ENCODE assay signal across 13 cellular contexts in the genomic region with DNA sequence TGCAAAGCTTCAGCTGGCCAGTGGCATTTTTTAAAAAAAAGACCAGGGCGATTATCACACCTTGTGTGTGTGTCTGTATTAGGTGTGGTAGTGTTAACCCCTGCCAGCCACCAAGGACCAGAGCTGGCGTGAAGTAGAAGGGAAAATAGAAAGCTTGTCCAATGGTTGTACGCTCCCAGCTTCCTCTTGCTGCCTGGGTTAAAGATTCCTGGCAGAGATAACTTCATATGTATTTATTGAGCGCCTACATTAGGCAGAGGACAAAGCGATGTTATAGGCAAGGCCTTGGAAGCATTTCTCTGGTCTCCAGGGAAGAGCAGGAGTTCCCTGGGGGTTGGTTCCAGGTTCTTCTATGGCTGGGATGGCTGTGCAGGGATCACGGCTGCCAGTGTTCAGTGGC. TPM values are rescaled to one million over a fixed set of nuclear protein-coding genes. Genes with fewer than 3 reads are reported as not detected.
DNase-seq lines count a peak whose midpoint lies in the region; ATAC-seq, FAIRE-seq and TF ChIP-seq lines count a peak whose summit lies in the region.
"Had no signal": no experiment of that assay in that cellular context is flagged by ENCODE, and none has a peak within 500 bp of the region (broad histone marks: within the 10 kb centered on the region; RNA-seq: fewer than 3 reads in every experiment).

No MANE protein-coding gene starts in this region.

- TF ChIP-seq CTCF in BJ (IDR thresholded peaks at IDR 0.05; ENCODE audit: insufficient read depth, low read depth, low read length) (no peak), RWPE1 (conservative IDR thresholded peaks at IDR 0.05; ENCODE audit: low read depth) (no peak), keratinocyte (optimal IDR thresholded peaks at IDR 0.05 in 1 of 3, IDR thresholded peaks at IDR 0.05 in 1 of 3, conservative IDR thresholded peaks at IDR 0.05 in 1 of 3; ENCODE audit: extremely low read depth in 1 of 3, insufficient read depth in 2 of 3, low read length in 3 of 3) (no peak), GM10266 (IDR thresholded peaks at IDR 0.05; ENCODE audit: control insufficient read depth, insufficient read depth, low read depth, missing control alignments) (no peak), WTC11 (IDR thresholded peaks at IDR 0.05) (no peak)

- no peak for ATAC-seq in T-cell (replicated peaks in 1 of 4)
- no peak for ATAC-seq in WTC11
- no peak for ATAC-seq in GM18907 (IDR thresholded peaks at IDR 0.05; ENCODE audit: unreplicated experiment)

- POLR2A ChIA-PET in BJ (lab: Charles Lee) = no interaction called here
- POLR2A ChIA-PET in RWPE1 (lab: Yijun Ruan, JAX; ENCODE audit: low non-redundant PET) = interaction anchor here (1.0 kb wide), 1 partner anchor 15 kb away, joined by 3 read pairs; no protein-coding TSS in a partner anchor
- POLR2A ChIA-PET in T-cell (lab: Charles Lee) = no interaction called here
- POLR2A ChIA-PET in WTC11 (lab: Charles Lee) = interaction anchor here (1.6 to 1.8 kb wide), 2 partner anchors 12 to 23 kb away, joined by 5 read pairs; no protein-coding TSS in a partner anchor

- H3K4me1 Mint-ChIP-seq in T-cell (peaks cover 13 to 21% (median 18%) of the 10 kb centered on the region in 3 donors), WTC11 (peaks cover 26% of the 10 kb centered on the region)

- H3K27me3 ChIP-seq in BJ (ENCODE audit: control insufficient read depth, insufficient read depth, low read length) (no peaks in the 10 kb centered on the region), keratinocyte (ENCODE audit: control insufficient read depth, extremely low read depth, insufficient read depth, low read length) (no peaks in the 10 kb centered on the region), skeletal muscle tissue (ENCODE audit: control insufficient read depth in 3 of 3, insufficient read depth in 3 of 3, low read length in 3 of 3) (no peaks in the 10 kb centered on the region)
- H3K27me3 ChIP-seq: pancreas had no signal

- H3K27me3 Mint-ChIP-seq in T-cell = peaks cover 4 to 19% of the 10 kb centered on the region in 2 donors
- peaks cover 24% of the 10 kb centered on the region for H3K27me3 Mint-ChIP-seq in WTC11 (ENCODE audit: low read depth)

- H3K9me3 ChIP-seq in keratinocyte (ENCODE audit: control insufficient read depth, low read depth, low read length) = no peaks in the 10 kb centered on the region
- no peaks in the 10 kb centered on the region for H3K9me3 ChIP-seq in skeletal muscle tissue (ENCODE audit: control insufficient read depth in 3 of 3, low read length in 3 of 3)
- H3K9me3 ChIP-seq: pancreas had no signal

- H3K27ac ChIP-seq in RWPE1 = peak overlapping the region; percentile 23
- no peak overlapping the region for H3K27ac ChIP-seq in keratinocyte (ENCODE audit: control insufficient read depth, insufficient read depth, low read length)
- peak overlapping the region; percentile 66 for H3K27ac ChIP-seq in skeletal muscle tissue (ENCODE audit: low read depth, low read length)

- CTCF ChIA-PET in BJ (lab: Yijun Ruan, JAX) (interaction anchor here (1.6 to 4.9 kb wide), 3 partner anchors 9 to 121 kb away, joined by 3 to 32 read pairs (median 7); no protein-coding TSS in a partner anchor), RWPE1 (lab: Yijun Ruan, JAX) (no interaction called here), T-cell (lab: Charles Lee) (no interaction called here), WTC11 (lab: Charles Lee) (interaction anchor here (1.1 to 3.1 kb wide), 4 partner anchors 9 to 130 kb away, joined by 3 to 13 read pairs (median 4); no protein-coding TSS in a partner anchor)

- FAIRE-seq in keratinocyte (lab: Jason Lieb, UNC) = no peak
- FAIRE-seq: pancreas had no signal

- DNase-seq in BJ (ENCODE audit: low read depth) (no peak), RWPE1 (ENCODE audit: low spot score) (no peak), keratinocyte (ENCODE audit: low read depth, low spot score) (no peak), T-cell (no peak), GM10266 (ENCODE audit: extremely low spot score) (no peak), WTC11 (ENCODE audit: low spot score) (no peak)
- DNase-seq: activated gamma-delta T cell treated with Interleukin-2 at 50 U/mL for 16 hours, hippocampal formation, NCI-H2081, SIG-M5 had no signal

- peaks cover 17% of the 10 kb centered on the region for H3K79me2 ChIP-seq in keratinocyte (ENCODE audit: control insufficient read depth, insufficient read depth, low read length)

- H2AFZ ChIP-seq in keratinocyte (ENCODE audit: control insufficient read depth, low read length) = no peak overlapping the region

- no peak overlapping the region for H3K4me3 Mint-ChIP-seq in T-cell
- H3K4me3 Mint-ChIP-seq in WTC11 = no peak overlapping the region

- no peaks in the 10 kb centered on the region for H3K9me3 Mint-ChIP-seq in T-cell
- H3K9me3 Mint-ChIP-seq in WTC11 = no peaks in the 10 kb centered on the region

- H3K4me1 ChIP-seq in keratinocyte (ENCODE audit: control insufficient read depth, extremely low read depth, insufficient read depth, low read length) (peaks cover 20% of the 10 kb centered on the region), skeletal muscle tissue (ENCODE audit: control insufficient read depth in 3 of 3, insufficient read depth in 3 of 3, low read length in 3 of 3) (peaks cover 50 to 81% (median 55%) of the 10 kb centered on the region in 3 donors)

- H3K4me3 ChIP-seq in BJ (ENCODE audit: low read depth, low read length) = peak overlapping the region; percentile 84; the same call in 1 of the 2 replicates
- H3K4me3 ChIP-seq in keratinocyte (ENCODE audit: control insufficient read depth in 2 of 3, extremely low read depth in 1 of 3, insufficient read depth in 2 of 3, low read depth in 1 of 3, low read length in 3 of 3) = no peak overlapping the region
- H3K4me3 ChIP-seq in skeletal muscle tissue (ENCODE audit: low read length in 3 of 3) = peak overlapping the region; percentile 60 to 75 (median 64)

- peak overlapping the region; percentile 81 for H3K4me2 ChIP-seq in keratinocyte (ENCODE audit: control insufficient read depth, extremely low read depth, insufficient read depth, low read depth, low read length)

- H3K36me3 Mint-ChIP-seq in T-cell = peaks cover 3% of the 10 kb centered on the region
- peaks cover 18% of the 10 kb centered on the region for H3K36me3 Mint-ChIP-seq in WTC11

- H3K27ac Mint-ChIP-seq in T-cell (no peak overlapping the region), WTC11 (no peak overlapping the region)

- peaks cover 9% of the 10 kb centered on the region for H4K20me1 ChIP-seq in keratinocyte (ENCODE audit: control insufficient read depth, extremely low read depth, insufficient read depth, low read length)

- no peaks in the 10 kb centered on the region for H3K9me1 ChIP-seq in keratinocyte (ENCODE audit: control insufficient read depth, extremely low read depth, insufficient read depth, low read length)

- dilution Hi-C loops in keratinocyte (cut with MboI; ENCODE audit: extremely low pct_ligation_motif_present, low sequenced_read_pairs) = no loop called here

- H3K9ac ChIP-seq in keratinocyte (ENCODE audit: control insufficient read depth, extremely low read depth, insufficient read depth, low read length) (no peak overlapping the region), skeletal muscle tissue (ENCODE audit: low read depth in 1 of 3, low read length in 3 of 3) (peak overlapping the region; percentile 45 to 74 (median 57))

- H3K36me3 ChIP-seq in BJ (ENCODE audit: control insufficient read depth, insufficient read depth, low read length) = peaks cover 20% of the 10 kb centered on the region
- H3K36me3 ChIP-seq in keratinocyte (ENCODE audit: control insufficient read depth in 2 of 2, extremely low read depth in 1 of 2, insufficient read depth in 2 of 2, low read length in 2 of 2) = peaks cover 7 to 13% of the 10 kb centered on the region in 2 experiments
- peaks cover 21 to 31% (median 27%) of the 10 kb centered on the region in 3 donors for H3K36me3 ChIP-seq in skeletal muscle tissue (ENCODE audit: control insufficient read depth in 3 of 3, insufficient read depth in 3 of 3, low read length in 3 of 3)

TF ChIP-seq in WTC11, 78 proteins besides CTCF, POLR2A, EP300 and RAD21 (continues in another document):
- TF ChIP-seq, protein P1, sequence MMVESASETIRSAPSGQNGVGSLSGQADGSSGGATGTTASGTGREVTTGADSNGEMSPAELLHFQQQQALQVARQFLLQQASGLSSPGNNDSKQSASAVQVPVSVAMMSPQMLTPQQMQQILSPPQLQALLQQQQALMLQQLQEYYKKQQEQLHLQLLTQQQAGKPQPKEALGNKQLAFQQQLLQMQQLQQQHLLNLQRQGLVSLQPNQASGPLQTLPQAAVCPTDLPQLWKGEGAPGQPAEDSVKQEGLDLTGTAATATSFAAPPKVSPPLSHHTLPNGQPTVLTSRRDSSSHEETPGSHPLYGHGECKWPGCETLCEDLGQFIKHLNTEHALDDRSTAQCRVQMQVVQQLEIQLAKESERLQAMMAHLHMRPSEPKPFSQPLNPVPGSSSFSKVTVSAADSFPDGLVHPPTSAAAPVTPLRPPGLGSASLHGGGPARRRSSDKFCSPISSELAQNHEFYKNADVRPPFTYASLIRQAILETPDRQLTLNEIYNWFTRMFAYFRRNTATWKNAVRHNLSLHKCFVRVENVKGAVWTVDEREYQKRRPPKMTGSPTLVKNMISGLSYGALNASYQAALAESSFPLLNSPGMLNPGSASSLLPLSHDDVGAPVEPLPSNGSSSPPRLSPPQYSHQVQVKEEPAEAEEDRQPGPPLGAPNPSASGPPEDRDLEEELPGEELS (CRISPR knock-in tag; IDR thresholded peaks at IDR 0.05) = no peak
- TF ChIP-seq, protein P2, sequence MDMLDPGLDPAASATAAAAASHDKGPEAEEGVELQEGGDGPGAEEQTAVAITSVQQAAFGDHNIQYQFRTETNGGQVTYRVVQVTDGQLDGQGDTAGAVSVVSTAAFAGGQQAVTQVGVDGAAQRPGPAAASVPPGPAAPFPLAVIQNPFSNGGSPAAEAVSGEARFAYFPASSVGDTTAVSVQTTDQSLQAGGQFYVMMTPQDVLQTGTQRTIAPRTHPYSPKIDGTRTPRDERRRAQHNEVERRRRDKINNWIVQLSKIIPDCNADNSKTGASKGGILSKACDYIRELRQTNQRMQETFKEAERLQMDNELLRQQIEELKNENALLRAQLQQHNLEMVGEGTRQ (CRISPR knock-in tag; IDR thresholded peaks at IDR 0.05) = no peak

RNA-seq across cellular contexts. Expression of a gene that starts 3.2 kb away (rescaled TPM):
- 83.8 and 88.7 TPM in 2 replicates for polyA plus RNA-seq in BJ (2011; rRNA removed)
- 44.8 and 54.0 TPM in 2 replicates for polyA minus RNA-seq in BJ (2011; rRNA and poly(A)+ RNA removed)
- polyA plus RNA-seq in keratinocyte = 9.5 to 16.1 TPM (median 13.5 TPM) in 3 replicates
- 21.5 TPM for polyA plus RNA-seq in keratinocyte (2011; ENCODE audit: low read depth)
- 9.2 and 17.5 TPM in 2 replicates for polyA plus RNA-seq in keratinocyte (2011; cell fraction: cytosol; rRNA removed)
- polyA plus RNA-seq in keratinocyte (2011; cell fraction: nucleus; rRNA removed) = 12.7 and 13.0 TPM in 2 replicates
- polyA plus RNA-seq in keratinocyte (2012; ENCODE audit: low replicate concordance) = 8.4 and 15.7 TPM in 2 replicates
- polyA minus RNA-seq in keratinocyte = 3.4 to 14.2 TPM (median 5.3 TPM) in 3 replicates
- 18.2 TPM for polyA minus RNA-seq in keratinocyte (2011; cell fraction: cytosol; rRNA and poly(A)+ RNA removed)
- polyA minus RNA-seq in keratinocyte (2011; cell fraction: nucleus; rRNA and poly(A)+ RNA removed) = 3.7 and 5.3 TPM in 2 replicates
- total RNA-seq in skeletal muscle tissue = 24.5 TPM
- under 1 TPM; 0.45 to 0.93 (median 0.76) TPM for total RNA-seq in T-cell
- 17.9 to 23.3 TPM (median 21.8 TPM) in 3 replicates for total RNA-seq in WTC11 (2021)

Comparison
In these comparisons a context has a peak if more than half of its experiments do, and no peak if none do; other contexts are left out.
1. H3K4me3 ChIP-seq: peak in BJ (single experiment) and skeletal muscle tissue (3 of 3); none in keratinocyte (0 of 3).
2. CTCF ChIA-PET loops: an anchor here in BJ (1.6 to 4.9 kb wide) and WTC11 (1.1 to 3.1 kb wide); none called in RWPE1 and T-cell.
3. POLR2A ChIA-PET loops: an anchor here in RWPE1 (1.0 kb wide) and WTC11 (1.6 to 1.8 kb wide); none called in BJ and T-cell.